15 cellular contexts compared by ENCODE assay signal in the genomic region with DNA sequence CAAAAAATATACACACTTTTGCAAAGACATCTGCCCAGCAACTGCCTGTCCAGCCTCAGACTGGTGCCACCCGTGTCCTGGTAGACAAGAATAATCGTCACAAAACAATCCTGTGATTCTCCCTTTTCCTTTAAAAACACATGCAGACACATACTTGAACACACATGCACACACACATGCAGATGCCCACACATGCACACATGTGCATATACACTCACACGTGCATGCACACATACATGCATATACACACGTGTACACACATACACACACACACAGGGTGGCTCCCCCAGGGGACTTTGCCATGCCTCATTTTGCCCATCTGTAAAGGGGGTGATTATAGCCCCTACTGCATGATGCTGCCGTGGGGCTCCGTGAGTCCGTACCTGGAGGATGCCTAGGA. TPM values are rescaled to one million over a fixed set of nuclear protein-coding genes. Genes with fewer than 3 reads are reported as not detected.
DNase-seq lines count a peak whose midpoint lies in the region; ATAC-seq and TF ChIP-seq lines count a peak whose summit lies in the region.
"Had no signal": no experiment of that assay in that cellular context is flagged by ENCODE, and none has a peak within 500 bp of the region (broad histone marks: within the 10 kb centered on the region; RNA-seq: fewer than 3 reads in every experiment).

No MANE protein-coding gene starts in this region.

- ATAC-seq in CD4-positive, alpha-beta T cell (ENCODE audit: poor library complexity) = no peak
- ATAC-seq in left lung (no peak), upper lobe of right lung (no peak)
- ATAC-seq: GM12878, HCT116 had no signal

- no peak for TF ChIP-seq CTCF in CD4-positive, alpha-beta T cell (IDR thresholded peaks at IDR 0.05)
- TF ChIP-seq CTCF in left lung (IDR thresholded peaks at IDR 0.05) = no peak
- no peak for TF ChIP-seq CTCF in upper lobe of right lung (IDR thresholded peaks at IDR 0.05)
- no peak for TF ChIP-seq CTCF in coronary artery (IDR thresholded peaks at IDR 0.05)
- TF ChIP-seq CTCF in endothelial cell (IDR thresholded peaks at IDR 0.05; ENCODE audit: unreplicated experiment) = no peak

- H3K4me1 ChIP-seq in left lung (peaks cover 0 to 3% of the 10 kb centered on the region in 2 donors), upper lobe of right lung (no peaks in the 10 kb centered on the region)

- peak; percentile 0 for DNase-seq in activated naive CD4-positive, alpha-beta T cell treated with anti-CD3 and anti-CD28 coated beads for 36 hours
- no peak for DNase-seq in activated naive CD4-positive, alpha-beta T cell treated with anti-CD3 and anti-CD28 coated beads, Interleukin-2, amount 10 ng/mL, durations not matched to agents 7 days and 5 days
- no peak for DNase-seq in CD4-positive, alpha-beta T cell
- DNase-seq in left lung = peak; percentile 6 to 17
- DNase-seq in upper lobe of right lung = peak; percentile 3
- no peak for DNase-seq in coronary artery (ENCODE audit: low spot score)
- no peak for DNase-seq in endothelial cell (ENCODE audit: low spot score)
- DNase-seq: ACHN; CD4-positive, alpha-beta memory T cell; DMS79; GM23248 had no signal

- no peaks in the 10 kb centered on the region for H3K36me3 Mint-ChIP-seq in activated naive CD4-positive, alpha-beta T cell treated with anti-CD3 and anti-CD28 coated beads for 36 hours (ENCODE audit: low read depth)
- H3K36me3 Mint-ChIP-seq in activated naive CD4-positive, alpha-beta T cell treated with anti-CD3 and anti-CD28 coated beads, Interleukin-2, amount 10 ng/mL, durations not matched to agents 7 days and 5 days = no peaks in the 10 kb centered on the region
- no peaks in the 10 kb centered on the region for H3K36me3 Mint-ChIP-seq in CD4-positive, alpha-beta T cell (ENCODE audit: low read depth)
- no peaks in the 10 kb centered on the region for H3K36me3 Mint-ChIP-seq in endothelial cell (ENCODE audit: low read depth, unreplicated experiment)
- H3K36me3 Mint-ChIP-seq: CD4-positive, alpha-beta memory T cell had no signal

- no peak overlapping the region for H3K27ac ChIP-seq in CD4-positive, alpha-beta T cell (ENCODE audit: low read depth, low read length)
- H3K27ac ChIP-seq in left lung (no peak overlapping the region), upper lobe of right lung (no peak overlapping the region), coronary artery (no peak overlapping the region)
- H3K27ac ChIP-seq: BLaER1 treated with 17β-estradiol and CSF1 and Interleukin-3, amounts not matched to agents 10 nM and 100 nM; GM23248 had no signal

- CTCF ChIA-PET in activated naive CD4-positive, alpha-beta T cell treated with anti-CD3 and anti-CD28 coated beads for 36 hours (lab: Charles Lee) = interaction anchor here (0.8 kb wide), 1 partner anchor 454 kb away, joined by 4 read pairs; no protein-coding TSS in a partner anchor
- CTCF ChIA-PET in activated naive CD4-positive, alpha-beta T cell treated with anti-CD3 and anti-CD28 coated beads, Interleukin-2, amount 10 ng/mL, durations not matched to agents 7 days and 5 days (lab: Charles Lee) = no interaction called here
- CTCF ChIA-PET in CD4-positive, alpha-beta T cell (lab: Charles Lee) = no interaction called here

- H3K4me1 Mint-ChIP-seq in activated naive CD4-positive, alpha-beta T cell treated with anti-CD3 and anti-CD28 coated beads for 36 hours (ENCODE audit: low read depth) = peaks cover 9% of the 10 kb centered on the region
- H3K4me1 Mint-ChIP-seq in activated naive CD4-positive, alpha-beta T cell treated with anti-CD3 and anti-CD28 coated beads, Interleukin-2, amount 10 ng/mL, durations not matched to agents 7 days and 5 days = peaks cover 7% of the 10 kb centered on the region
- no peaks in the 10 kb centered on the region for H3K4me1 Mint-ChIP-seq in CD4-positive, alpha-beta T cell (ENCODE audit: low read depth)
- H3K4me1 Mint-ChIP-seq in endothelial cell (ENCODE audit: unreplicated experiment) = no peaks in the 10 kb centered on the region

- H3K27me3 Mint-ChIP-seq in activated naive CD4-positive, alpha-beta T cell treated with anti-CD3 and anti-CD28 coated beads for 36 hours (ENCODE audit: low read depth) = peaks cover 15% of the 10 kb centered on the region
- H3K27me3 Mint-ChIP-seq in activated naive CD4-positive, alpha-beta T cell treated with anti-CD3 and anti-CD28 coated beads, Interleukin-2, amount 10 ng/mL, durations not matched to agents 7 days and 5 days = peaks cover 81% of the 10 kb centered on the region
- peaks cover 26% of the 10 kb centered on the region for H3K27me3 Mint-ChIP-seq in CD4-positive, alpha-beta T cell
- peaks cover 8% of the 10 kb centered on the region for H3K27me3 Mint-ChIP-seq in endothelial cell (ENCODE audit: unreplicated experiment)

- H3K9me3 ChIP-seq in CD4-positive, alpha-beta T cell (ENCODE audit: control insufficient read depth, low read length) = no peaks in the 10 kb centered on the region
- no peaks in the 10 kb centered on the region for H3K9me3 ChIP-seq in left lung
- H3K9me3 ChIP-seq in upper lobe of right lung = no peaks in the 10 kb centered on the region

- intact Hi-C loops in activated naive CD4-positive, alpha-beta T cell treated with anti-CD3 and anti-CD28 coated beads for 36 hours (cut with micrococcal nuclease) = no loop called here
- intact Hi-C loops in CD4-positive, alpha-beta T cell (cut with DNase I, micrococcal nuclease) = no loop called here
- intact Hi-C loops in left lung (cut with DNase I) = no loop called here
- intact Hi-C loops in upper lobe of right lung (cut with DNase I) = no loop called here

- H3K27me3 ChIP-seq in CD4-positive, alpha-beta T cell (ENCODE audit: control insufficient read depth, insufficient read depth, low read length) = peaks cover 45% of the 10 kb centered on the region
- H3K27me3 ChIP-seq in left lung = peaks cover 32 to 66% of the 10 kb centered on the region in 2 donors
- H3K27me3 ChIP-seq in upper lobe of right lung = peaks cover 56% of the 10 kb centered on the region

- H3K27ac Mint-ChIP-seq in activated naive CD4-positive, alpha-beta T cell treated with anti-CD3 and anti-CD28 coated beads for 36 hours = no peak overlapping the region
- no peak overlapping the region for H3K27ac Mint-ChIP-seq in activated naive CD4-positive, alpha-beta T cell treated with anti-CD3 and anti-CD28 coated beads, Interleukin-2, amount 10 ng/mL, durations not matched to agents 7 days and 5 days
- no peak overlapping the region for H3K27ac Mint-ChIP-seq in CD4-positive, alpha-beta T cell
- no peak overlapping the region for H3K27ac Mint-ChIP-seq in endothelial cell (ENCODE audit: unreplicated experiment)
- H3K27ac Mint-ChIP-seq: CD4-positive, alpha-beta memory T cell had no signal

- peaks cover 2% of the 10 kb centered on the region for H3K9me3 Mint-ChIP-seq in activated naive CD4-positive, alpha-beta T cell treated with anti-CD3 and anti-CD28 coated beads for 36 hours
- H3K9me3 Mint-ChIP-seq in activated naive CD4-positive, alpha-beta T cell treated with anti-CD3 and anti-CD28 coated beads, Interleukin-2, amount 10 ng/mL, durations not matched to agents 7 days and 5 days = no peaks in the 10 kb centered on the region
- no peaks in the 10 kb centered on the region for H3K9me3 Mint-ChIP-seq in CD4-positive, alpha-beta T cell
- H3K9me3 Mint-ChIP-seq in endothelial cell (ENCODE audit: unreplicated experiment) = no peaks in the 10 kb centered on the region

- POLR2A ChIA-PET in CD4-positive, alpha-beta T cell (lab: Charles Lee) = no interaction called here

- no peak overlapping the region for H3K4me3 Mint-ChIP-seq in activated naive CD4-positive, alpha-beta T cell treated with anti-CD3 and anti-CD28 coated beads for 36 hours
- H3K4me3 Mint-ChIP-seq in activated naive CD4-positive, alpha-beta T cell treated with anti-CD3 and anti-CD28 coated beads, Interleukin-2, amount 10 ng/mL, durations not matched to agents 7 days and 5 days = no peak overlapping the region
- peak overlapping the region; percentile 25 for H3K4me3 Mint-ChIP-seq in CD4-positive, alpha-beta T cell
- no peak overlapping the region for H3K4me3 Mint-ChIP-seq in endothelial cell (ENCODE audit: unreplicated experiment)

- H3K4me3 ChIP-seq in left lung (no peak overlapping the region), upper lobe of right lung (no peak overlapping the region), coronary artery (no peak overlapping the region)
- H3K4me3 ChIP-seq: BLaER1 treated with 17β-estradiol and CSF1 and Interleukin-3, amounts not matched to agents 10 nM and 100 nM; GM12878; GM23248 had no signal

- no peaks in the 10 kb centered on the region for H3K36me3 ChIP-seq in left lung
- no peaks in the 10 kb centered on the region for H3K36me3 ChIP-seq in upper lobe of right lung
- H3K36me3 ChIP-seq: BLaER1 treated with 17β-estradiol and CSF1 and Interleukin-3, amounts not matched to agents 10 nM and 100 nM had no signal

RNA-seq across cellular contexts. Expression of a gene that starts 24.9 kb away (rescaled TPM):
- not detected for total RNA-seq in activated naive CD4-positive, alpha-beta T cell treated with anti-CD3 and anti-CD28 coated beads for 36 hours
- total RNA-seq in CD4-positive, alpha-beta T cell = not detected
- total RNA-seq in left lung (10 to 100 TPM in 1 of 2 donors, 1 to 10 TPM in 1; 3.1 to 14.1 TPM), upper lobe of right lung (9.5 TPM), endothelial cell (ENCODE audit: unreplicated experiment) (not detected)
- total RNA-seq: CD4-positive, alpha-beta memory T cell; GM12878; GM23248 had no signal

RNA-seq across cellular contexts. Expression of a gene that starts 53.0 kb away (rescaled TPM):
- not detected for total RNA-seq in activated naive CD4-positive, alpha-beta T cell treated with anti-CD3 and anti-CD28 coated beads for 36 hours
- not detected for total RNA-seq in CD4-positive, alpha-beta T cell
- under 1 TPM in 1 of 2 donors, not detected in 1; 0.16 TPM for total RNA-seq in left lung
- 0.49 TPM for total RNA-seq in upper lobe of right lung
- total RNA-seq in endothelial cell (ENCODE audit: unreplicated experiment) = not detected
- total RNA-seq: A172; CD4-positive, alpha-beta memory T cell; GM12878; GM23248 had no signal

Comparison
In these comparisons a context has a peak if more than half of its experiments do, and no peak if none do; other contexts are left out.
1. DNase-seq: peak in activated naive CD4-positive, alpha-beta T cell treated with anti-CD3 and anti-CD28 coated beads for 36 hours (single experiment), left lung (2 of 2) and upper lobe of right lung (single experiment); none in activated naive CD4-positive, alpha-beta T cell treated with anti-CD3 and anti-CD28 coated beads, Interleukin-2, amount 10 ng/mL, durations not matched to agents 7 days and 5 days (single experiment), CD4-positive, alpha-beta T cell (0 of 10), coronary artery (single experiment) and endothelial cell (single experiment).